In the genomic region with DNA sequence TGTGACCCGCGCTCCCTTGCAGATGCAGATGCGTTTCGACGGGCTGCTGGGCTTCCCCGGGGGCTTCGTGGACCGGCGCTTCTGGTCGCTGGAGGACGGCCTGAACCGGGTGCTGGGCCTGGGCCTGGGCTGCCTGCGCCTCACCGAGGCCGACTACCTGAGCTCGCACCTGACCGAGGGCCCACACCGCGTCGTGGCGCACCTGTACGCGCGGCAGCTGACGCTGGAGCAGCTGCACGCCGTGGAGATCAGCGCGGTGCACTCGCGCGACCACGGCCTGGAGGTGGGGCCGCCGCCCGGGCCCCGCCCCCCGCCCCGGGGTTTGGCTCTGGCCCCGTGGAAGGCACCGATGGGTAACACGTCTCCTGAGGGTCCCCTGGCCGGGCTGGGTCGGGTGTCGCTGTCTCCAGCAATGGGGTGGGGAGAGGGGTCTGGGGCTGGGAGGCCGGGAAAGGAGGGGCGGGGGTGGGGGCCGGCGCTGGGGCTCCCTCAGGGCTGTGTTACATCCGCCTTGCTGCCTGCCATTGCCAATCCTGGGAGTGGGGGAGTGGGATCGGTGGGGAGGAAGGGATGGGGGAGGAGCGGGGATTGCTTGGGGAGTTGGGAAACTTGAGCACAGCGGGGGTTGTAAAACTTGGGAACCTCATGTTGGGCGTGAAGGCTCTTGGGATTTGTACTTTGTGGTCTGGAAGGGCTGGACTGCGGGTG, we compare ENCODE assay signal across 8 cellular contexts. TPM values are rescaled to one million over a fixed set of nuclear protein-coding genes. Genes with fewer than 3 reads are reported as not detected.
DNase-seq lines count a peak whose midpoint lies in the region; ATAC-seq, FAIRE-seq and TF ChIP-seq lines count a peak whose summit lies in the region.

No MANE protein-coding gene starts in this region.

- H3K4me3 Mint-ChIP-seq in natural killer cell, result peak overlapping the region; percentile 73

- no peaks in the 10 kb centered on the region for H3K27me3 Mint-ChIP-seq in natural killer cell (ENCODE audit: low read depth in 2 of 2)

- peak overlapping the region; percentile 88 to 92 for H3K27ac ChIP-seq in A549
- H3K27ac ChIP-seq in uterus, result peak overlapping the region; percentile 69 to 96

- CTCF ChIA-PET in A549 (lab: Yijun Ruan, JAX), result interaction anchor here (1.2 to 2.0 kb wide), 5 partner anchors 11 to 176 kb away, joined by 3 to 8 read pairs (median 3); partner anchors contain the start of gene MGRN1

- peak overlapping the region; percentile 80 to 85 for H3K27ac Mint-ChIP-seq in natural killer cell

- no peak for TF ChIP-seq EP300 in A549 (IDR thresholded peaks at IDR 0.05)

- no peaks in the 10 kb centered on the region for H3K36me3 ChIP-seq in uterus

- H3K9me3 Mint-ChIP-seq in natural killer cell, result no peaks in the 10 kb centered on the region

- FAIRE-seq in A549 (lab: Jason Lieb, UNC), result no peak
- no peak for FAIRE-seq in GM19239 (lab: Jason Lieb, UNC)

- H3K4me1 Mint-ChIP-seq in natural killer cell, result peaks cover 7 to 9% of the 10 kb centered on the region in 2 donors

- ATAC-seq in A549, result peak; percentile 14 to 21
- peak; percentile 5 to 30 (median 17) for ATAC-seq in natural killer cell
- ATAC-seq in GM18519 (IDR thresholded peaks at IDR 0.05; ENCODE audit: low FRiP score, unreplicated experiment), result no peak

- H3K4me1 ChIP-seq in A549 (peaks cover 11% of the 10 kb centered on the region; the same call in 1 of the 3 replicates), uterus (peaks cover 6 to 15% of the 10 kb centered on the region in 2 donors)

- H3K27me3 ChIP-seq in uterus, result no peaks in the 10 kb centered on the region

- intact Hi-C loops in natural killer cell (cut with micrococcal nuclease) (loop anchor here (1.0 kb wide), 1 partner anchor 40 kb away; the partner anchor contains the start of genes ANKS3 and DNAAF8), uterus (cut with DNase I; ENCODE audit: low total_unique reads) (no loop called here)

- no peaks in the 10 kb centered on the region for H3K36me3 Mint-ChIP-seq in natural killer cell

- WGBS in A549 (ENCODE audit: missing lambda C conversion rate), result 13% methylated on average over 18 of the region's 55 CpGs

- peak overlapping the region; percentile 95 for H3K4me2 ChIP-seq in A549

- POLR2A ChIA-PET in A549 (lab: Yijun Ruan, JAX), result interaction anchor here (0.6 to 1.4 kb wide), 3 partner anchors 41 to 264 kb away, joined by 3 to 7 read pairs (median 3); partner anchors contain the start of genes ANKS3, DNAAF8 and SEC14L5

- no peaks in the 10 kb centered on the region for H3K9me3 ChIP-seq in A549
- no peaks in the 10 kb centered on the region for H3K9me3 ChIP-seq in uterus

- TF ChIP-seq POLR2A in A549 (IDR thresholded peaks at IDR 0.05; ENCODE audit: low read length) (no peak), uterus (IDR thresholded peaks at IDR 0.05) (no peak)

- no peak; the same call in 2 of the 3 replicates for TF ChIP-seq CTCF in A549 (IDR thresholded peaks at IDR 0.05)
- TF ChIP-seq CTCF in natural killer cell (IDR thresholded peaks at IDR 0.05), result no peak
- no peak for TF ChIP-seq CTCF in uterus (IDR thresholded peaks at IDR 0.05)

- peak overlapping the region; percentile 93 for H3K4me3 ChIP-seq in A549
- peak overlapping the region; percentile 57 to 100 for H3K4me3 ChIP-seq in uterus

- DNase-seq in A549 (ENCODE audit: low read depth in 1 of 2, low spot score in 1 of 2), result peak in 1 of 2 experiments; percentile 48
- DNase-seq in GM19239 (ENCODE audit: insufficient read length, low spot score), result peak; percentile 71
- peak; percentile 30 for DNase-seq in LoVo (ENCODE audit: low spot score)
- peak; percentile 63 to 68 for DNase-seq in activated T-cell treated with anti-CD3 and anti-CD28 coated beads, Interleukin-2, amount 50 U/mL, for 48 hours
- DNase-seq in fibroblast of gingiva (ENCODE audit: low read depth), result peak; percentile 64
- peak; percentile 37 for DNase-seq in natural killer cell
- peak; percentile 74 to 76 for DNase-seq in uterus

- no peak for TF ChIP-seq RAD21 in A549 (conservative IDR thresholded peaks at IDR 0.05 in 1 of 2, IDR thresholded peaks at IDR 0.05 in 1 of 2)

TF ChIP-seq in A549, 52 proteins besides CTCF, POLR2A, EP300 and RAD21:
- TF ChIP-seq, protein P1, sequence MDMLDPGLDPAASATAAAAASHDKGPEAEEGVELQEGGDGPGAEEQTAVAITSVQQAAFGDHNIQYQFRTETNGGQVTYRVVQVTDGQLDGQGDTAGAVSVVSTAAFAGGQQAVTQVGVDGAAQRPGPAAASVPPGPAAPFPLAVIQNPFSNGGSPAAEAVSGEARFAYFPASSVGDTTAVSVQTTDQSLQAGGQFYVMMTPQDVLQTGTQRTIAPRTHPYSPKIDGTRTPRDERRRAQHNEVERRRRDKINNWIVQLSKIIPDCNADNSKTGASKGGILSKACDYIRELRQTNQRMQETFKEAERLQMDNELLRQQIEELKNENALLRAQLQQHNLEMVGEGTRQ (IDR thresholded peaks at IDR 0.05), result no peak
- TF ChIP-seq POLR2AphosphoS2 (conservative IDR thresholded peaks at IDR 0.05; ENCODE audit: low read length) (no peak), JUN (IDR thresholded peaks at IDR 0.05) (peak in 1 of 2 experiments; percentile 2; a peak in 2 of 5 replicates)

RNA-seq across cellular contexts. Expression of gene NUDT16L1, which starts 0.7 kb away (rescaled TPM):
- polyA plus RNA-seq in A549 (2011; rRNA removed) (15.5 and 16.8 TPM in 2 replicates), A549 (2017; fragmentation: RNase III; extraction: RNeasy Plus Mini Kit Qiagen cat#74134 plus additional on column Dnase treatment) (21.8 to 24.4 TPM (median 22.9 TPM) in 3 replicates)
- polyA plus RNA-seq in A549 (2012; cell fraction: cytosol; rRNA removed), result 44.8 and 55.5 TPM in 2 replicates
- 46.9 and 65.7 TPM in 2 replicates for polyA plus RNA-seq in A549 (2012; cell fraction: nucleus; rRNA removed)
- 3.5 and 5.3 TPM in 2 replicates for polyA minus RNA-seq in A549 (2011; rRNA and poly(A)+ RNA removed)
- total RNA-seq in natural killer cell (10 to 100 TPM; 30.8 to 39.1 (median 35.0) TPM), uterus (10 to 100 TPM; 15.4 to 48.3 (median 33.1) TPM)

RNA-seq across cellular contexts. Expression of gene ANKS3, which starts 40.0 kb away (rescaled TPM):
- polyA plus RNA-seq in A549 (2011; rRNA removed) (19.8 and 22.7 TPM in 2 replicates), A549 (2017; fragmentation: RNase III; extraction: RNeasy Plus Mini Kit Qiagen cat#74134 plus additional on column Dnase treatment) (22.4 to 30.6 TPM (median 27.1 TPM) in 3 replicates)
- 33.2 and 37.8 TPM in 2 replicates for polyA plus RNA-seq in A549 (2012; cell fraction: cytosol; rRNA removed)
- 67.5 and 73.3 TPM in 2 replicates for polyA plus RNA-seq in A549 (2012; cell fraction: nucleus; rRNA removed)
- polyA minus RNA-seq in A549 (2011; rRNA and poly(A)+ RNA removed), result 26.9 and 28.4 TPM in 2 replicates
- total RNA-seq in natural killer cell (10 to 100 TPM; 19.7 to 20.8 (median 20.5) TPM), uterus (10 to 100 TPM in 3 of 4 donors, 1 to 10 TPM in 1; 2.4 to 51.7 (median 33.1) TPM)

RNA-seq across cellular contexts. Expression of gene DNAAF8, which starts 40.2 kb away (rescaled TPM):
- polyA plus RNA-seq in A549 (2011; rRNA removed), result 1.6 and 1.7 TPM in 2 replicates
- polyA plus RNA-seq in A549 (2012; cell fraction: cytosol; rRNA removed), result 1.1 TPM in 2 replicates
- polyA plus RNA-seq in A549 (2012; cell fraction: nucleus; rRNA removed), result 0.58 and 1.2 TPM in 2 replicates
- 0.73 to 1.6 TPM (median 0.89 TPM) in 3 replicates for polyA plus RNA-seq in A549 (2017; fragmentation: RNase III; extraction: RNeasy Plus Mini Kit Qiagen cat#74134 plus additional on column Dnase treatment)
- polyA minus RNA-seq in A549 (2011; rRNA and poly(A)+ RNA removed), result 0.49 and 1.6 TPM in 2 replicates
- total RNA-seq in natural killer cell, result under 1 TPM in 1 of 3 donors, not detected in 2; 0.54 TPM
- total RNA-seq in uterus, result 1 to 10 TPM in 1 of 4 donors, under 1 TPM in 1, not detected in 2; 0.67 to 3.5 TPM
